Comparison of ENCODE assay signal across 3 cellular contexts in the genomic region with DNA sequence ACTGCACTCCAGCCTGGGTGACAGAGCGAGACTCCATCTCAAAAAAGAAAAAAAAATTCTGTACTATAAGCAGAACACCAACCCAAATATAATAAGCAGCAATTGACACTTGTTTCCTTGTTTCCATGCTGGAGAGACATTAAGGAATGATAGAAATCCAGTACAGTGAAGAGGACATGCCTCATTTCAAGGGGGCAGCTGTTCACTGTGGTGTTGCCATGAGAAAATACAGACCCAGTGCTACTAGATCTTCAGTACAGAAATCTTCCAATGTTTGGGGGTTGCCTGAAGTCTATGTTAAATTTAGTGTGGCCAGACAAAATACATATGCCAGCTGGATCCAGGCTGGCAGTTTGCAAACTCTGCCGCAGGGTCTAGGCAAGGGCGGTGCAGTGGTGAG.
TF ChIP-seq lines count a peak whose summit lies in the region.

No MANE protein-coding gene starts in this region.

TF ChIP-seq in SK-N-SH, 30 proteins besides CTCF, POLR2A, EP300 and RAD21:
- TF ChIP-seq RXRA (IDR thresholded peaks at IDR 0.05; ENCODE audit: borderline replicate concordance, low read depth) (no peak), POLR2AphosphoS5 (IDR thresholded peaks at IDR 0.05; ENCODE audit: low read depth, low read length) (no peak), FOXJ3 (CRISPR knock-in tag; IDR thresholded peaks at IDR 0.05) (no peak)
- TF ChIP-seq, protein P1, sequence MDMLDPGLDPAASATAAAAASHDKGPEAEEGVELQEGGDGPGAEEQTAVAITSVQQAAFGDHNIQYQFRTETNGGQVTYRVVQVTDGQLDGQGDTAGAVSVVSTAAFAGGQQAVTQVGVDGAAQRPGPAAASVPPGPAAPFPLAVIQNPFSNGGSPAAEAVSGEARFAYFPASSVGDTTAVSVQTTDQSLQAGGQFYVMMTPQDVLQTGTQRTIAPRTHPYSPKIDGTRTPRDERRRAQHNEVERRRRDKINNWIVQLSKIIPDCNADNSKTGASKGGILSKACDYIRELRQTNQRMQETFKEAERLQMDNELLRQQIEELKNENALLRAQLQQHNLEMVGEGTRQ (IDR thresholded peaks at IDR 0.05; ENCODE audit: borderline replicate concordance, low read depth, low read length): no peak

TF ChIP-seq in SK-N-SH treated with all-trans-retinoic acid at 6 μM for 48 hours, 23 proteins besides CTCF, POLR2A, EP300 and RAD21:
- TF ChIP-seq ZFP3 (CRISPR knock-in tag; IDR thresholded peaks at IDR 0.05): no peak

TF ChIP-seq in GM12878, 131 proteins besides CTCF, POLR2A, EP300 and RAD21:
- TF ChIP-seq POLR2AphosphoS5 (IDR thresholded peaks at IDR 0.05; ENCODE audit: low read length) (no peak), HDAC2 (IDR thresholded peaks at IDR 0.05) (no peak), KLF5 (IDR thresholded peaks at IDR 0.05; ENCODE audit: partially characterized antibody) (no peak), SRF (IDR thresholded peaks at IDR 0.05; ENCODE audit: low read depth in 2 of 2, low read length in 2 of 2) (no peak)
- TF ChIP-seq, protein P2, sequence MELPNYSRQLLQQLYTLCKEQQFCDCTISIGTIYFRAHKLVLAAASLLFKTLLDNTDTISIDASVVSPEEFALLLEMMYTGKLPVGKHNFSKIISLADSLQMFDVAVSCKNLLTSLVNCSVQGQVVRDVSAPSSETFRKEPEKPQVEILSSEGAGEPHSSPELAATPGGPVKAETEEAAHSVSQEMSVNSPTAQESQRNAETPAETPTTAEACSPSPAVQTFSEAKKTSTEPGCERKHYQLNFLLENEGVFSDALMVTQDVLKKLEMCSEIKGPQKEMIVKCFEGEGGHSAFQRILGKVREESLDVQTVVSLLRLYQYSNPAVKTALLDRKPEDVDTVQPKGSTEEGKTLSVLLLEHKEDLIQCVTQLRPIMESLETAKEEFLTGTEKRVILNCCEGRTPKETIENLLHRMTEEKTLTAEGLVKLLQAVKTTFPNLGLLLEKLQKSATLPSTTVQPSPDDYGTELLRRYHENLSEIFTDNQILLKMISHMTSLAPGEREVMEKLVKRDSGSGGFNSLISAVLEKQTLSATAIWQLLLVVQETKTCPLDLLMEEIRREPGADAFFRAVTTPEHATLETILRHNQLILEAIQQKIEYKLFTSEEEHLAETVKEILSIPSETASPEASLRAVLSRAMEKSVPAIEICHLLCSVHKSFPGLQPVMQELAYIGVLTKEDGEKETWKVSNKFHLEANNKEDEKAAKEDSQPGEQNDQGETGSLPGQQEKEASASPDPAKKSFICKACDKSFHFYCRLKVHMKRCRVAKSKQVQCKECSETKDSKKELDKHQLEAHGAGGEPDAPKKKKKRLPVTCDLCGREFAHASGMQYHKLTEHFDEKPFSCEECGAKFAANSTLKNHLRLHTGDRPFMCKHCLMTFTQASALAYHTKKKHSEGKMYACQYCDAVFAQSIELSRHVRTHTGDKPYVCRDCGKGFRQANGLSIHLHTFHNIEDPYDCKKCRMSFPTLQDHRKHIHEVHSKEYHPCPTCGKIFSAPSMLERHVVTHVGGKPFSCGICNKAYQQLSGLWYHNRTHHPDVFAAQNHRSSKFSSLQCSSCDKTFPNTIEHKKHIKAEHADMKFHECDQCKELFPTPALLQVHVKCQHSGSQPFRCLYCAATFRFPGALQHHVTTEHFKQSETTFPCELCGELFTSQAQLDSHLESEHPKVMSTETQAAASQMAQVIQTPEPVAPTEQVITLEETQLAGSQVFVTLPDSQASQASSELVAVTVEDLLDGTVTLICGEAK (IDR thresholded peaks at IDR 0.05; ENCODE audit: borderline replicate concordance): no peak
- TF ChIP-seq, protein P3, sequence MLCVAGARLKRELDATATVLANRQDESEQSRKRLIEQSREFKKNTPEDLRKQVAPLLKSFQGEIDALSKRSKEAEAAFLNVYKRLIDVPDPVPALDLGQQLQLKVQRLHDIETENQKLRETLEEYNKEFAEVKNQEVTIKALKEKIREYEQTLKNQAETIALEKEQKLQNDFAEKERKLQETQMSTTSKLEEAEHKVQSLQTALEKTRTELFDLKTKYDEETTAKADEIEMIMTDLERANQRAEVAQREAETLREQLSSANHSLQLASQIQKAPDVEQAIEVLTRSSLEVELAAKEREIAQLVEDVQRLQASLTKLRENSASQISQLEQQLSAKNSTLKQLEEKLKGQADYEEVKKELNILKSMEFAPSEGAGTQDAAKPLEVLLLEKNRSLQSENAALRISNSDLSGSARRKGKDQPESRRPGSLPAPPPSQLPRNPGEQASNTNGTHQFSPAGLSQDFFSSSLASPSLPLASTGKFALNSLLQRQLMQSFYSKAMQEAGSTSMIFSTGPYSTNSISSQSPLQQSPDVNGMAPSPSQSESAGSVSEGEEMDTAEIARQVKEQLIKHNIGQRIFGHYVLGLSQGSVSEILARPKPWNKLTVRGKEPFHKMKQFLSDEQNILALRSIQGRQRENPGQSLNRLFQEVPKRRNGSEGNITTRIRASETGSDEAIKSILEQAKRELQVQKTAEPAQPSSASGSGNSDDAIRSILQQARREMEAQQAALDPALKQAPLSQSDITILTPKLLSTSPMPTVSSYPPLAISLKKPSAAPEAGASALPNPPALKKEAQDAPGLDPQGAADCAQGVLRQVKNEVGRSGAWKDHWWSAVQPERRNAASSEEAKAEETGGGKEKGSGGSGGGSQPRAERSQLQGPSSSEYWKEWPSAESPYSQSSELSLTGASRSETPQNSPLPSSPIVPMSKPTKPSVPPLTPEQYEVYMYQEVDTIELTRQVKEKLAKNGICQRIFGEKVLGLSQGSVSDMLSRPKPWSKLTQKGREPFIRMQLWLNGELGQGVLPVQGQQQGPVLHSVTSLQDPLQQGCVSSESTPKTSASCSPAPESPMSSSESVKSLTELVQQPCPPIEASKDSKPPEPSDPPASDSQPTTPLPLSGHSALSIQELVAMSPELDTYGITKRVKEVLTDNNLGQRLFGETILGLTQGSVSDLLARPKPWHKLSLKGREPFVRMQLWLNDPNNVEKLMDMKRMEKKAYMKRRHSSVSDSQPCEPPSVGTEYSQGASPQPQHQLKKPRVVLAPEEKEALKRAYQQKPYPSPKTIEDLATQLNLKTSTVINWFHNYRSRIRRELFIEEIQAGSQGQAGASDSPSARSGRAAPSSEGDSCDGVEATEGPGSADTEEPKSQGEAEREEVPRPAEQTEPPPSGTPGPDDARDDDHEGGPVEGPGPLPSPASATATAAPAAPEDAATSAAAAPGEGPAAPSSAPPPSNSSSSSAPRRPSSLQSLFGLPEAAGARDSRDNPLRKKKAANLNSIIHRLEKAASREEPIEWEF (IDR thresholded peaks at IDR 0.05; ENCODE audit: insufficient replicate concordance, low read depth, low read length): no peak
- TF ChIP-seq, protein P4, sequence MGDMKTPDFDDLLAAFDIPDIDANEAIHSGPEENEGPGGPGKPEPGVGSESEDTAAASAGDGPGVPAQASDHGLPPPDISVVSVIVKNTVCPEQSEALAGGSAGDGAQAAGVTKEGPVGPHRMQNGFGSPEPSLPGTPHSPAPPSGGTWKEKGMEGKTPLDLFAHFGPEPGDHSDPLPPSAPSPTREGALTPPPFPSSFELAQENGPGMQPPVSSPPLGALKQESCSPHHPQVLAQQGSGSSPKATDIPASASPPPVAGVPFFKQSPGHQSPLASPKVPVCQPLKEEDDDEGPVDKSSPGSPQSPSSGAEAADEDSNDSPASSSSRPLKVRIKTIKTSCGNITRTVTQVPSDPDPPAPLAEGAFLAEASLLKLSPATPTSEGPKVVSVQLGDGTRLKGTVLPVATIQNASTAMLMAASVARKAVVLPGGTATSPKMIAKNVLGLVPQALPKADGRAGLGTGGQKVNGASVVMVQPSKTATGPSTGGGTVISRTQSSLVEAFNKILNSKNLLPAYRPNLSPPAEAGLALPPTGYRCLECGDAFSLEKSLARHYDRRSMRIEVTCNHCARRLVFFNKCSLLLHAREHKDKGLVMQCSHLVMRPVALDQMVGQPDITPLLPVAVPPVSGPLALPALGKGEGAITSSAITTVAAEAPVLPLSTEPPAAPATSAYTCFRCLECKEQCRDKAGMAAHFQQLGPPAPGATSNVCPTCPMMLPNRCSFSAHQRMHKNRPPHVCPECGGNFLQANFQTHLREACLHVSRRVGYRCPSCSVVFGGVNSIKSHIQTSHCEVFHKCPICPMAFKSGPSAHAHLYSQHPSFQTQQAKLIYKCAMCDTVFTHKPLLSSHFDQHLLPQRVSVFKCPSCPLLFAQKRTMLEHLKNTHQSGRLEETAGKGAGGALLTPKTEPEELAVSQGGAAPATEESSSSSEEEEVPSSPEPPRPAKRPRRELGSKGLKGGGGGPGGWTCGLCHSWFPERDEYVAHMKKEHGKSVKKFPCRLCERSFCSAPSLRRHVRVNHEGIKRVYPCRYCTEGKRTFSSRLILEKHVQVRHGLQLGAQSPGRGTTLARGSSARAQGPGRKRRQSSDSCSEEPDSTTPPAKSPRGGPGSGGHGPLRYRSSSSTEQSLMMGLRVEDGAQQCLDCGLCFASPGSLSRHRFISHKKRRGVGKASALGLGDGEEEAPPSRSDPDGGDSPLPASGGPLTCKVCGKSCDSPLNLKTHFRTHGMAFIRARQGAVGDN (IDR thresholded peaks at IDR 0.05): no peak
